Comparison of ENCODE assay signal across 19 cellular contexts in genomic region chr21:15121097-15121654, GRCh38. TPM values are rescaled to one million over a fixed set of nuclear protein-coding genes. Genes with fewer than 3 reads are reported as not detected.
DNase-seq lines count a peak whose midpoint lies in the region; TF ChIP-seq lines count a peak whose summit lies in the region.
"Had no signal": no experiment of that assay in that cellular context is flagged by ENCODE, and none has a peak within 500 bp of the region (broad histone marks: within the 10 kb centered on the region; RNA-seq: fewer than 3 reads in every experiment).

No MANE protein-coding gene starts in this region.

- H3K27me3 Mint-ChIP-seq in activated naive CD4-positive, alpha-beta T cell treated with anti-CD3 and anti-CD28 coated beads, Interleukin-2, amount 10 ng/mL, durations not matched to agents 7 days and 5 days = peaks cover 7% of the 10 kb centered on the region
- peaks cover 4% of the 10 kb centered on the region for H3K27me3 Mint-ChIP-seq in neural progenitor cell (ENCODE audit: insufficient read depth, low read depth)

- H3K4me3 ChIP-seq in coronary artery (peak overlapping the region; percentile 37), neural progenitor cell (no peak overlapping the region), transverse colon (no peak overlapping the region), lower leg skin (ENCODE audit: low read depth, poor library complexity, severe bottlenecking) (no peak overlapping the region)
- H3K4me3 ChIP-seq: gastroesophageal sphincter, MG63, ovary had no signal

- in situ Hi-C loops in transverse colon (cut with MboI; ENCODE audit: low pct_ligation_motif_present in 1 of 4, low pct_unique_long_range_greater_than_20kb in 1 of 4, low sequenced_read_pairs in 3 of 4) (no loop called here), GM13977 (cut with MboI; ENCODE audit: low pct_unique_long_range_greater_than_20kb, low sequenced_read_pairs, unreplicated experiment) (no loop called here)

- no peaks in the 10 kb centered on the region for H3K9me3 ChIP-seq in neural progenitor cell (ENCODE audit: low read depth)
- H3K9me3 ChIP-seq in transverse colon = no peaks in the 10 kb centered on the region
- H3K9me3 ChIP-seq: gastroesophageal sphincter, MG63, ovary had no signal

- H3K27ac Mint-ChIP-seq in activated naive CD4-positive, alpha-beta T cell treated with anti-CD3 and anti-CD28 coated beads, Interleukin-2, amount 10 ng/mL, durations not matched to agents 7 days and 5 days = peak overlapping the region; percentile 24
- H3K27ac Mint-ChIP-seq in neural progenitor cell = no peak overlapping the region
- H3K27ac Mint-ChIP-seq: stimulated activated naive CD8-positive, alpha-beta T cell treated with anti-CD3 and anti-CD28 coated beads, Interleukin-15, amount 100 ng/mL, for 72 hours had no signal

- no peaks in the 10 kb centered on the region for H3K27me3 ChIP-seq in neural progenitor cell
- no peaks in the 10 kb centered on the region for H3K27me3 ChIP-seq in transverse colon
- H3K27me3 ChIP-seq: gastroesophageal sphincter, MG63, ovary had no signal

- H3K9ac ChIP-seq in neural progenitor cell = no peak overlapping the region

- no peaks in the 10 kb centered on the region for H4K20me1 ChIP-seq in neural progenitor cell (ENCODE audit: low read depth)

- intact Hi-C loops in transverse colon (cut with DNase I; ENCODE audit: low total_unique reads) (no loop called here), lower leg skin (cut with DNase I; ENCODE audit: low total_unique reads) (no loop called here)

- no peak for TF ChIP-seq CTCF in coronary artery (IDR thresholded peaks at IDR 0.05)
- TF ChIP-seq CTCF in neural progenitor cell (IDR thresholded peaks at IDR 0.05) = no peak
- no peak for TF ChIP-seq CTCF in transverse colon (IDR thresholded peaks at IDR 0.05)
- TF ChIP-seq CTCF in lower leg skin (IDR thresholded peaks at IDR 0.05) = no peak
- TF ChIP-seq CTCF in GM13977 (IDR thresholded peaks at IDR 0.05; ENCODE audit: extremely low read depth, insufficient read depth, missing control alignments) = no peak

- H3K27ac ChIP-seq in coronary artery (peak overlapping the region; percentile 33 to 79), neural progenitor cell (no peak overlapping the region), transverse colon (peak overlapping the region; percentile 12 to 47 (median 26))
- H3K27ac ChIP-seq: 22Rv1 had no signal

- no peak overlapping the region for H3K4me2 ChIP-seq in neural progenitor cell

- H3K4me1 ChIP-seq in neural progenitor cell (peaks cover 19% of the 10 kb centered on the region), transverse colon (peaks cover 0 to 14% (median 2%) of the 10 kb centered on the region in 4 donors)

- no peak for TF ChIP-seq EP300 in transverse colon (IDR thresholded peaks at IDR 0.05; ENCODE audit: low read depth)

- no peaks in the 10 kb centered on the region for H3K79me2 ChIP-seq in neural progenitor cell (ENCODE audit: low read depth)

- H3F3A ChIP-seq in neural progenitor cell (ENCODE audit: low read depth) = peaks cover 7% of the 10 kb centered on the region

- peak overlapping the region; percentile 8 for H2AFZ ChIP-seq in neural progenitor cell (replicated peaks)

- WGBS in transverse colon (ENCODE audit: low coverage in 1 of 2), 2 donors = 70 to 80% methylated on average over 5 of the region's 5 CpGs
- 77 to 78% methylated on average over 5 of the region's 5 CpGs for WGBS in lower leg skin, 2 donors

- H3K4me3 Mint-ChIP-seq in activated naive CD4-positive, alpha-beta T cell treated with anti-CD3 and anti-CD28 coated beads, Interleukin-2, amount 10 ng/mL, durations not matched to agents 7 days and 5 days = no peak overlapping the region
- H3K4me3 Mint-ChIP-seq in neural progenitor cell = no peak overlapping the region
- H3K4me3 Mint-ChIP-seq: activated T-cell treated with anti-CD3 and anti-CD28 coated beads, Interleukin-2, amount 50 U/mL, for 4 hours; CD14-positive monocyte; stimulated activated naive CD8-positive, alpha-beta T cell treated with anti-CD3 and anti-CD28 coated beads, Interleukin-15, amount 100 ng/mL, for 72 hours had no signal

- H3K36me3 ChIP-seq in neural progenitor cell = no peaks in the 10 kb centered on the region
- H3K36me3 ChIP-seq in transverse colon = no peaks in the 10 kb centered on the region
- H3K36me3 ChIP-seq: gastroesophageal sphincter, MG63, ovary had no signal

- H3K36me3 Mint-ChIP-seq in activated naive CD4-positive, alpha-beta T cell treated with anti-CD3 and anti-CD28 coated beads, Interleukin-2, amount 10 ng/mL, durations not matched to agents 7 days and 5 days = no peaks in the 10 kb centered on the region
- no peaks in the 10 kb centered on the region for H3K36me3 Mint-ChIP-seq in neural progenitor cell
- H3K36me3 Mint-ChIP-seq: CD14-positive monocyte had no signal

- CTCF ChIA-PET in activated naive CD4-positive, alpha-beta T cell treated with anti-CD3 and anti-CD28 coated beads, Interleukin-2, amount 10 ng/mL, durations not matched to agents 7 days and 5 days (lab: Charles Lee) = no interaction called here

- no peaks in the 10 kb centered on the region for H3K4me1 Mint-ChIP-seq in activated naive CD4-positive, alpha-beta T cell treated with anti-CD3 and anti-CD28 coated beads, Interleukin-2, amount 10 ng/mL, durations not matched to agents 7 days and 5 days
- H3K4me1 Mint-ChIP-seq in neural progenitor cell = peaks cover 12% of the 10 kb centered on the region
- H3K4me1 Mint-ChIP-seq: stimulated activated naive CD8-positive, alpha-beta T cell treated with anti-CD3 and anti-CD28 coated beads, Interleukin-15, amount 100 ng/mL, for 72 hours had no signal

- no peak for DNase-seq in activated naive CD4-positive, alpha-beta T cell treated with anti-CD3 and anti-CD28 coated beads, Interleukin-2, amount 10 ng/mL, durations not matched to agents 7 days and 5 days
- DNase-seq in activated naive CD4-positive, alpha-beta T cell (lab: John Stamatoyannopoulos, UW) = no peak
- DNase-seq in coronary artery (ENCODE audit: low spot score) (no peak), neural progenitor cell (ENCODE audit: low spot score) (no peak), transverse colon (no peak), lower leg skin (ENCODE audit: low spot score in 2 of 2) (no peak), GM13977 (ENCODE audit: low spot score) (no peak), activated gamma-delta T cell treated with Interleukin-2 at 50 U/mL for 16 hours (no peak)
- DNase-seq: activated CD4-positive, alpha-beta T cell treated with anti-CD3 and anti-CD28 coated beads, Interleukin-2, amount 50 U/mL, for 4 hours; activated T-cell treated with anti-CD3 and anti-CD28 coated beads, Interleukin-2, amount 50 U/mL, for 4 hours; DMS79 treated with DMSO at 0.1 percent for 48 hours; NCI-H2081; NCI-H526; stimulated activated naive CD8-positive, alpha-beta T cell treated with anti-CD3 and anti-CD28 coated beads, Interleukin-15, amount 100 ng/mL, for 72 hours had no signal

- TF ChIP-seq POLR2A in transverse colon (IDR thresholded peaks at IDR 0.05) = no peak
- no peak for TF ChIP-seq POLR2A in lower leg skin (IDR thresholded peaks at IDR 0.05)

- H3K9me3 Mint-ChIP-seq in activated naive CD4-positive, alpha-beta T cell treated with anti-CD3 and anti-CD28 coated beads, Interleukin-2, amount 10 ng/mL, durations not matched to agents 7 days and 5 days = no peaks in the 10 kb centered on the region
- H3K9me3 Mint-ChIP-seq in neural progenitor cell = peaks cover 2% of the 10 kb centered on the region
- H3K9me3 Mint-ChIP-seq: activated T-cell treated with anti-CD3 and anti-CD28 coated beads, Interleukin-2, amount 50 U/mL, for 4 hours; stimulated activated naive CD8-positive, alpha-beta T cell treated with anti-CD3 and anti-CD28 coated beads, Interleukin-15, amount 100 ng/mL, for 72 hours had no signal

RNA-seq across cellular contexts. Expression of gene NRIP1, which starts 56.4 kb away (rescaled TPM):
- total RNA-seq in neural progenitor cell (ENCODE audit: low replicate concordance) (45.9 and 59.1 TPM in 2 replicates), transverse colon (10 to 100 TPM; 38.5 to 63.7 (median 55.6) TPM), lower leg skin (10 to 100 TPM; 15.9 to 21.6 (median 16.9) TPM)
